Comparison of ENCODE assay signal across 15 cellular contexts in genomic region chr13:112962396-112962795, GRCh38. TPM values are rescaled to one million over a fixed set of nuclear protein-coding genes. Genes with fewer than 3 reads are reported as not detected.
DNase-seq lines count a peak whose midpoint lies in the region; ATAC-seq and TF ChIP-seq lines count a peak whose summit lies in the region.
"Had no signal": no experiment of that assay in that cellular context is flagged by ENCODE, and none has a peak within 500 bp of the region (broad histone marks: within the 10 kb centered on the region; RNA-seq: fewer than 3 reads in every experiment).

No MANE protein-coding gene starts in this region.

- H3K36me3 ChIP-seq in left ventricle myocardium inferior = no peaks in the 10 kb centered on the region
- no peaks in the 10 kb centered on the region for H3K36me3 ChIP-seq in left lung
- no peaks in the 10 kb centered on the region for H3K36me3 ChIP-seq in upper lobe of left lung
- no peaks in the 10 kb centered on the region for H3K36me3 ChIP-seq in colonic mucosa

- H3K9ac ChIP-seq in colonic mucosa (ENCODE audit: low read depth in 2 of 2, low read length in 2 of 2) = no peak overlapping the region
- H3K9ac ChIP-seq: GM23248 had no signal

- no peaks in the 10 kb centered on the region for H3K9me3 ChIP-seq in left ventricle myocardium inferior (replicated peaks)
- H3K9me3 ChIP-seq in left lung = no peaks in the 10 kb centered on the region
- no peaks in the 10 kb centered on the region for H3K9me3 ChIP-seq in upper lobe of left lung
- H3K9me3 ChIP-seq in colonic mucosa = no peaks in the 10 kb centered on the region

- WGBS in upper lobe of left lung, 2 donors = 80 to 100% methylated on average over 4 to 8 of the region's 9 CpGs

- TF ChIP-seq EP300 in upper lobe of left lung (IDR thresholded peaks at IDR 0.05) = no peak

- TF ChIP-seq POLR2A in upper lobe of left lung (IDR thresholded peaks at IDR 0.05) = no peak

- no peak overlapping the region for H3K4me3 ChIP-seq in left ventricle myocardium inferior
- H3K4me3 ChIP-seq in left lung = no peak overlapping the region
- H3K4me3 ChIP-seq in upper lobe of left lung = no peak overlapping the region
- no peak overlapping the region for H3K4me3 ChIP-seq in colonic mucosa
- H3K4me3 ChIP-seq: GM23248 had no signal

- H3K27ac ChIP-seq in left ventricle myocardium inferior (replicated peaks) (peak overlapping the region; percentile 16), left lung (peak overlapping the region in 1 of 2 donors; percentile 13), upper lobe of left lung (peak overlapping the region in 3 of 4 donors; percentile 13 to 76 (median 28)), colonic mucosa (no peak overlapping the region)
- H3K27ac ChIP-seq: GM23248, HL-60 had no signal

- no peak for ATAC-seq in Right ventricle myocardium inferior
- no peak for ATAC-seq in left lung
- ATAC-seq in upper lobe of left lung (ENCODE audit: low FRiP score in 2 of 2) = no peak
- no peak for ATAC-seq in GM21619 (IDR thresholded peaks at IDR 0.05; ENCODE audit: unreplicated experiment)
- no peak for ATAC-seq in omental fat pad (ENCODE audit: low FRiP score)

- H3K27me3 ChIP-seq in left ventricle myocardium inferior (ENCODE audit: low read depth) = peaks cover 7% of the 10 kb centered on the region
- peaks cover 0 to 3% of the 10 kb centered on the region in 2 donors for H3K27me3 ChIP-seq in left lung
- no peaks in the 10 kb centered on the region for H3K27me3 ChIP-seq in upper lobe of left lung
- no peaks in the 10 kb centered on the region for H3K27me3 ChIP-seq in colonic mucosa

- DNase-seq in left ventricle myocardium inferior (no peak), Right ventricle myocardium inferior (ENCODE audit: missing footprints) (no peak), left lung (peak; percentile 16 to 51), posterior vena cava (ENCODE audit: low spot score) (peak; percentile 69), upper lobe of left lung (no peak), omental fat pad (ENCODE audit: low spot score) (no peak), colonic mucosa (no peak)
- DNase-seq: C1 segment of cervical spinal cord; Calu3; CD4-positive, alpha-beta T cell; DMS 273 treated with DMSO at 0.1 percent for 48 hours; GM23248; H7 had no signal

- peaks cover 63% of the 10 kb centered on the region for H3K4me1 ChIP-seq in left ventricle myocardium inferior
- peaks cover 0 to 6% of the 10 kb centered on the region in 2 donors for H3K4me1 ChIP-seq in left lung
- peaks cover 7 to 42% (median 24%) of the 10 kb centered on the region in 4 donors for H3K4me1 ChIP-seq in upper lobe of left lung
- H3K4me1 ChIP-seq in colonic mucosa = no peaks in the 10 kb centered on the region

- intact Hi-C loops in left ventricle myocardium inferior (cut with micrococcal nuclease) = no loop called here
- intact Hi-C loops in Right ventricle myocardium inferior (cut with DNase I) = no loop called here
- intact Hi-C loops in left lung (cut with DNase I) = no loop called here
- intact Hi-C loops in posterior vena cava (cut with DNase I) = no loop called here
- intact Hi-C loops in colonic mucosa (cut with DNase I) = no loop called here

- TF ChIP-seq CTCF in left ventricle myocardium inferior (IDR thresholded peaks at IDR 0.05; ENCODE audit: borderline replicate concordance) (no peak), left lung (IDR thresholded peaks at IDR 0.05) (no peak), upper lobe of left lung (IDR thresholded peaks at IDR 0.05) (no peak), omental fat pad (IDR thresholded peaks at IDR 0.05) (no peak), colonic mucosa (IDR thresholded peaks at IDR 0.05) (no peak)

RNA-seq across cellular contexts. Expression of gene MCF2L, which starts 6.6 kb away (rescaled TPM):
- 41.2 TPM for total RNA-seq in left ventricle myocardium inferior
- 45.9 TPM for total RNA-seq in Right ventricle myocardium inferior
- total RNA-seq in left lung = 10 to 100 TPM; 36.0 to 38.9 TPM
- 10 to 100 TPM; 28.6 to 33.1 TPM for total RNA-seq in posterior vena cava
- 10 to 100 TPM; 14.3 to 99.5 (median 53.1) TPM for total RNA-seq in upper lobe of left lung
- 100 to 1,000 TPM in 1 of 4 donors, 10 to 100 TPM in 3; 12.8 to 169 (median 41.5) TPM for total RNA-seq in omental fat pad
- 10 to 100 TPM; 45.0 to 88.3 TPM for total RNA-seq in colonic mucosa
- total RNA-seq: GM23248 had no signal

Comparison
In these comparisons a context has a peak if more than half of its experiments do, and no peak if none do; other contexts are left out.
1. DNase-seq: peak in left lung (2 of 2) and posterior vena cava (single experiment); none in left ventricle myocardium inferior (single experiment), Right ventricle myocardium inferior (single experiment), upper lobe of left lung (0 of 2), omental fat pad (single experiment) and colonic mucosa (single experiment).